Comparison of ENCODE assay signal across 18 cellular contexts in the genomic region with DNA sequence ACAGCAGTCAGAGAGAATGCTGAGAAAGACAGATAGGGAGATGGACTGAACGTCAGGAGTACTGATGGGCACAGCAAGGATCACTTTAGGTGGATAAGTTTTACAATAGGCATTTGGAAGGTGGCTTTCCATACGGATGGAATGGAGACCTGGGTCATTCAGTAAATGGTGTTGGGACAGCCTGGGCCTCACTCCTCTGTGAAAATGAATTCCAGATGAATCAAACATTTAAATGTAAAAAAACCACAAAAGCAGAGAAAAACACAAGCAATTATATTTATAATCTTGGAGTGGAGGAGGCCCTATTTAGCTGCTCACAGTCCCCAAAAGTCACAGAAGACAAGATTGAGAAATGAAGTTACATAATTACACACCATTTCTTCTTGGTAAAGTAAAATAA. TPM values are rescaled to one million over a fixed set of nuclear protein-coding genes. Genes with fewer than 3 reads are reported as not detected.
"Had no signal": no experiment of that assay in that cellular context is flagged by ENCODE, and none has a peak within 500 bp of the region (broad histone marks: within the 10 kb centered on the region; RNA-seq: fewer than 3 reads in every experiment).

No MANE protein-coding gene starts in this region.

- H3K4me3 ChIP-seq: esophagus squamous epithelium, upper lobe of right lung had no signal

- DNase-seq: activated B cell treated with CpG ODN at 0.5 μM for 24 hours; activated CD4-positive, alpha-beta T cell treated with anti-CD3 and anti-CD28 coated beads, Interleukin-2, amount 10 ng/mL, durations not matched to agents 24 days and 14 days; activated CD8-positive, alpha-beta memory T cell treated with anti-CD3 and anti-CD28 coated beads, Interleukin-2, amount 50 U/mL, for 4 hours; activated CD8-positive, alpha-beta T cell treated with anti-CD3 and anti-CD28 coated beads, Interleukin-2, amount 10 ng/mL, durations not matched to agents 7 days and 5 days; activated gamma-delta T cell treated with Interleukin-2 at 50 U/mL for 16 hours; activated naive CD8-positive, alpha-beta T cell treated with anti-CD3 and anti-CD28 coated beads for 36 hours; activated T-cell treated with anti-CD3 and anti-CD28 coated beads, Interleukin-2, amount 50 U/mL, for 72 hours; aorta; esophagus squamous epithelium; foreskin melanocyte; naive B cell; small intestine; stimulated activated CD4-positive, alpha-beta T cell treated with anti-CD3 and anti-CD28 coated beads, Interleukin-4, amount 100 ng/mL, for 4 hours; stimulated activated CD8-positive, alpha-beta memory T cell treated with anti-CD3 and anti-CD28 coated beads, Interleukin-4, amount 100 ng/mL, for 48 hours; stimulated activated naive CD4-positive, alpha-beta T cell treated with Interleukin-2 at 50 U/mL for 16 hours; upper lobe of right lung had no signal

- ATAC-seq: activated CD8-positive, alpha-beta T cell treated with anti-CD3 and anti-CD28 coated beads, Interleukin-2, amount 10 ng/mL, durations not matched to agents 7 days and 5 days; activated T-cell treated with anti-CD3 and anti-CD28 coated beads, Interleukin-2, amount 50 U/mL, for 72 hours; upper lobe of right lung had no signal

- H3K27ac ChIP-seq: neutrophil, upper lobe of right lung had no signal

- H3K27me3 ChIP-seq: upper lobe of right lung had no signal

- H3K9me3 ChIP-seq: esophagus squamous epithelium, neutrophil, upper lobe of right lung had no signal

- H3K36me3 ChIP-seq: esophagus squamous epithelium, neutrophil, upper lobe of right lung had no signal

RNA-seq across cellular contexts. Expression of a gene that starts 4.7 kb away (rescaled TPM):
- total RNA-seq: activated B cell treated with CpG ODN at 0.5 μM for 24 hours; activated CD4-positive, alpha-beta T cell treated with anti-CD3 and anti-CD28 coated beads, Interleukin-2, amount 10 ng/mL, durations not matched to agents 24 days and 14 days; mononuclear cell had no signal
